1 cellular context compared by ENCODE assay signal in the genomic region with DNA sequence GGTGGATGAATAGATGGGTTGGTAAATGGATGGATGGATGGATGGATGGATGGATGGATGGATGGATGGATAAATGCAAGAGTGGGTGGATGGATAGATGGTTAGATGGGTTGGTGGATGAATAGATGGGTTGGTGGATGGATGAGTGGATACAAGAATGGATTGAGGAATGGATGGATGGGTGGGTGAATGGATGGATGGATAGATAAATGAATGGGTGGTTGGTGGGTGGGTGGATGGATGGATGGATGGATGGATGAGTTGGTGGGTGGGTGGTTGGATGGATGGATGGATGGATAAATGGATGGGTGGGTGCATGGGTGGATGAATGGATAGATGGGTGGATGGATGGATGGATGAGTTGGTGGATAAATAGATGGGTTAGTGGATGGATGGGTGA.
TF ChIP-seq lines count a peak whose summit lies in the region.

No MANE protein-coding gene starts in this region.

TF ChIP-seq in H1, 55 proteins besides CTCF, POLR2A, EP300 and RAD21:
- TF ChIP-seq NANOG (IDR thresholded peaks at IDR 0.05; ENCODE audit: insufficient read depth, low read depth, low read length, poor library complexity, severe bottlenecking): no peak
- TF ChIP-seq SP4 (IDR thresholded peaks at IDR 0.05; ENCODE audit: low read length): no peak
- TF ChIP-seq BRCA1 (IDR thresholded peaks at IDR 0.05; ENCODE audit: low read depth, low read length): no peak
- no peak for TF ChIP-seq POLR2AphosphoS5 (IDR thresholded peaks at IDR 0.05; ENCODE audit: low read depth, low read length)
- no peak for TF ChIP-seq JUND (IDR thresholded peaks at IDR 0.05; ENCODE audit: low read length)
- no peak for TF ChIP-seq YY1 (IDR thresholded peaks at IDR 0.05; ENCODE audit: low read depth, low read length)
- no peak for TF ChIP-seq MAFK (IDR thresholded peaks at IDR 0.05; ENCODE audit: low read depth, low read length)
- no peak for TF ChIP-seq EZH2 (IDR thresholded peaks at IDR 0.05; ENCODE audit: low read depth, low read length, severe bottlenecking)
- TF ChIP-seq CHD1 (IDR thresholded peaks at IDR 0.05; ENCODE audit: low read depth, low read length): no peak
- no peak for TF ChIP-seq NRF1 (IDR thresholded peaks at IDR 0.05; ENCODE audit: low read depth, low read length)
- TF ChIP-seq TCF12 (IDR thresholded peaks at IDR 0.05; ENCODE audit: low read depth, low read length): no peak
- TF ChIP-seq RNF2 (IDR thresholded peaks at IDR 0.05; ENCODE audit: borderline replicate concordance, low read depth, low read length, missing control alignments, poor library complexity, severe bottlenecking): no peak
- TF ChIP-seq BACH1 (IDR thresholded peaks at IDR 0.05; ENCODE audit: low read length): no peak
- no peak for TF ChIP-seq RXRA (IDR thresholded peaks at IDR 0.05; ENCODE audit: insufficient read depth, low read depth, low read length)
- TF ChIP-seq KDM4A (IDR thresholded peaks at IDR 0.05; ENCODE audit: low read depth, low read length, severe bottlenecking): no peak
- no peak for TF ChIP-seq KDM5A (IDR thresholded peaks at IDR 0.05; ENCODE audit: low read length)
- TF ChIP-seq CHD7 (IDR thresholded peaks at IDR 0.05; ENCODE audit: insufficient replicate concordance, low read length): no peak
- no peak for TF ChIP-seq TAF7 (optimal IDR thresholded peaks at IDR 0.05; ENCODE audit: borderline replicate concordance, low read depth, low read length)
- TF ChIP-seq, protein P1, sequence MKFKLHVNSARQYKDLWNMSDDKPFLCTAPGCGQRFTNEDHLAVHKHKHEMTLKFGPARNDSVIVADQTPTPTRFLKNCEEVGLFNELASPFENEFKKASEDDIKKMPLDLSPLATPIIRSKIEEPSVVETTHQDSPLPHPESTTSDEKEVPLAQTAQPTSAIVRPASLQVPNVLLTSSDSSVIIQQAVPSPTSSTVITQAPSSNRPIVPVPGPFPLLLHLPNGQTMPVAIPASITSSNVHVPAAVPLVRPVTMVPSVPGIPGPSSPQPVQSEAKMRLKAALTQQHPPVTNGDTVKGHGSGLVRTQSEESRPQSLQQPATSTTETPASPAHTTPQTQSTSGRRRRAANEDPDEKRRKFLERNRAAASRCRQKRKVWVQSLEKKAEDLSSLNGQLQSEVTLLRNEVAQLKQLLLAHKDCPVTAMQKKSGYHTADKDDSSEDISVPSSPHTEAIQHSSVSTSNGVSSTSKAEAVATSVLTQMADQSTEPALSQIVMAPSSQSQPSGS (IDR thresholded peaks at IDR 0.05; ENCODE audit: low read length): no peak
